Comparison of ENCODE assay signal across 1 cellular context in the genomic region with DNA sequence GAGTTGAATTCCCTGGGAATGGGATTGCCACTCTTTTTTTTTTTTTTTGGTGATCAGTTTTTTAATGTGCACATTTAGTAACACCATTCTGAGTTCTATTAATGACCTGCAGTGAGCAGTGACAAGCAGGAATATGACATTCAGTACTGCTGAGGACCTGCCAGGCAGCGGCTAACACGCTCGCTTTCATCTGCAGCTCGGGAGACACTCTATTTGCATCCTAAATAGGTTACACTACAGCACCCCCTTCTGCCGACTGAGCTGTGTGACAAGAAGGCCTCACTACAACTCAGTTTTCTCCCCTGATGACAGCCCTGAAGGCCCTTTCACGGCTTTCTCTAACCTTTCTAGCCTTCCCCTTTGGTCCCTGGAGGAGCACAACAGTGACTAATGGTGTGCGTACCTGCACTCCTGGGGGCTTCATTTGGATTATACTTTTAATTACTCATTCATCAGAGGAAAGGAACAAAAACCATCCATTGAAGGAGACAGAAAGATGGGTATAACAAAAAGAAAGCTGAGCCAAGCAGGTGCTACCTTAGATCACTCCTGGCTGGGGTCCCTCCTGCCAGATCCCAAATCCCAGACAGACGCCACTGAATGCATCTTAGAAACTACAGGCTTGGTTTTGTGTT.
TF ChIP-seq lines count a peak whose summit lies in the region.

No MANE protein-coding gene starts in this region.

TF ChIP-seq in K562, 482 proteins besides CTCF, POLR2A, EP300 and RAD21 (continued from another document):
- TF ChIP-seq UBTF (IDR thresholded peaks at IDR 0.05; ENCODE audit: borderline replicate concordance in 1 of 2, low read depth in 2 of 2, low read length in 2 of 2) = no peak
- no peak for TF ChIP-seq SIRT6 (IDR thresholded peaks at IDR 0.05; ENCODE audit: low read depth, low read length)
- no peak for TF ChIP-seq HLTF (IDR thresholded peaks at IDR 0.05)
- no peak for TF ChIP-seq PRPF4 (IDR thresholded peaks at IDR 0.05; ENCODE audit: insufficient read depth, low read depth, low read length, poor library complexity, severe bottlenecking)
- TF ChIP-seq SP2 (IDR thresholded peaks at IDR 0.05; ENCODE audit: extremely low read depth, low read depth, low read length, poor library complexity, severe bottlenecking) = no peak
